In genomic region chr4:99846891-99847290, GRCh38 we compare ENCODE assay signal across 1 cellular context.
TF ChIP-seq lines count a peak whose summit lies in the region.

No MANE protein-coding gene starts in this region.

TF ChIP-seq in GM12878, 131 proteins besides CTCF, POLR2A, EP300 and RAD21:
- no peak for TF ChIP-seq RAD51 (IDR thresholded peaks at IDR 0.05)
- no peak for TF ChIP-seq ZNF207 (IDR thresholded peaks at IDR 0.05; ENCODE audit: borderline replicate concordance)
- TF ChIP-seq HDAC6 (IDR thresholded peaks at IDR 0.05; ENCODE audit: unreplicated experiment) = no peak
- no peak for TF ChIP-seq BACH1 (IDR thresholded peaks at IDR 0.05; ENCODE audit: borderline replicate concordance)
- no peak for TF ChIP-seq PBX3 (IDR thresholded peaks at IDR 0.05; ENCODE audit: insufficient replicate concordance, low read depth, low read length)
- 0 out of 2 replicates have a peak, but pooled peaks have one; percentile 14 for TF ChIP-seq SMARCA5 (IDR thresholded peaks at IDR 0.05)
TF ChIP-seq in GM12878: peak in this region for 1.
